In genomic region chr10:17665742-17666141, GRCh38 we compare ENCODE assay signal across 11 cellular contexts. TPM values are rescaled to one million over a fixed set of nuclear protein-coding genes. Genes with fewer than 3 reads are reported as not detected.
A peak's percentile ranks its signal among the peaks of the same experiment; 100 is the strongest.
DNase-seq lines count a peak whose midpoint lies in the region; ATAC-seq and TF ChIP-seq lines count a peak whose summit lies in the region.
"Had no signal": no experiment of that assay in that cellular context is flagged by ENCODE, and none has a peak within 500 bp of the region (broad histone marks: within the 10 kb centered on the region; RNA-seq: fewer than 3 reads in every experiment).

No MANE protein-coding gene starts in this region.

- H3K9me3 Mint-ChIP-seq in CD4-positive, CD25-positive, alpha-beta regulatory T cell: peaks cover 0 to 2% (median 0%) of the 10 kb centered on the region in 7 donors
- H3K9me3 Mint-ChIP-seq: immature natural killer cell had no signal

- no peaks in the 10 kb centered on the region for H3K27me3 ChIP-seq in CD4-positive, CD25-positive, alpha-beta regulatory T cell (ENCODE audit: control insufficient read depth, insufficient read depth, low read length)

- peak overlapping the region; percentile 88 for H3K4me3 ChIP-seq in CD4-positive, CD25-positive, alpha-beta regulatory T cell (ENCODE audit: low read depth, low read length)
- peak overlapping the region in 1 of 2 donors; percentile 1 for H3K4me3 ChIP-seq in foreskin fibroblast (ENCODE audit: low read depth in 1 of 2, low read length in 2 of 2)

- H3K9me3 ChIP-seq in CD4-positive, CD25-positive, alpha-beta regulatory T cell (ENCODE audit: control insufficient read depth in 2 of 2, low read length in 2 of 2): no peaks in the 10 kb centered on the region

- peak; percentile 32 for ATAC-seq in CD4-positive, CD25-positive, alpha-beta regulatory T cell (ENCODE audit: low read depth in 2 of 2)
- ATAC-seq in GM18517 (IDR thresholded peaks at IDR 0.05; ENCODE audit: unreplicated experiment) (no peak), HG02798 (IDR thresholded peaks at IDR 0.05; ENCODE audit: poor library complexity, unreplicated experiment) (no peak), GM18511 (IDR thresholded peaks at IDR 0.05; ENCODE audit: unreplicated experiment) (no peak)

- H3K27ac Mint-ChIP-seq in CD4-positive, CD25-positive, alpha-beta regulatory T cell: peak overlapping the region; percentile 72 to 89 (median 89)
- H3K27ac Mint-ChIP-seq: immature natural killer cell had no signal

- H3K27me3 Mint-ChIP-seq in CD4-positive, CD25-positive, alpha-beta regulatory T cell: no peaks in the 10 kb centered on the region

- peaks cover 97% of the 10 kb centered on the region for H3K4me1 ChIP-seq in CD4-positive, CD25-positive, alpha-beta regulatory T cell (ENCODE audit: control insufficient read depth, insufficient read depth, low read length, poor library complexity, severe bottlenecking)

- H3K36me3 Mint-ChIP-seq in CD4-positive, CD25-positive, alpha-beta regulatory T cell: peaks cover 36% of the 10 kb centered on the region

- peak overlapping the region; percentile 80 to 98 (median 92) for H3K4me3 Mint-ChIP-seq in CD4-positive, CD25-positive, alpha-beta regulatory T cell
- H3K4me3 Mint-ChIP-seq: immature natural killer cell had no signal

- H3K36me3 ChIP-seq in CD4-positive, CD25-positive, alpha-beta regulatory T cell (ENCODE audit: control insufficient read depth, insufficient read depth, low read length): peaks cover 14% of the 10 kb centered on the region

- TF ChIP-seq CTCF in foreskin fibroblast (IDR thresholded peaks at IDR 0.05; ENCODE audit: low read depth, low read length): no peak

- DNase-seq in CD4-positive, CD25-positive, alpha-beta regulatory T cell: no peak
- DNase-seq in T1000 (lab: John Stamatoyannopoulos, UW): peak; percentile 80
- peak; percentile 82 to 90 for DNase-seq in foreskin fibroblast
- DNase-seq in putamen (ENCODE audit: low spot score): peak; percentile 79
- DNase-seq in cerebellum (ENCODE audit: low spot score): no peak
- DNase-seq: DND-41, immature natural killer cell, NCI-H345 had no signal

- peaks cover 67 to 90% (median 77%) of the 10 kb centered on the region in 4 donors for H3K4me1 Mint-ChIP-seq in CD4-positive, CD25-positive, alpha-beta regulatory T cell

- peak overlapping the region; percentile 97 for H3K27ac ChIP-seq in CD4-positive, CD25-positive, alpha-beta regulatory T cell (ENCODE audit: insufficient read depth, low read length, poor library complexity, severe bottlenecking)

RNA-seq across cellular contexts. Expression of gene STAM, which starts 21.8 kb away (rescaled TPM):
- 154 TPM for total RNA-seq in CD4-positive, CD25-positive, alpha-beta regulatory T cell
- 10 to 100 TPM; 48.0 to 93.3 (median 67.0) TPM for polyA plus RNA-seq in CD4-positive, CD25-positive, alpha-beta regulatory T cell
- 60.2 TPM for total RNA-seq in cerebellum

RNA-seq across cellular contexts. Expression of gene HACD1, which starts 48.6 kb away (rescaled TPM):
- total RNA-seq in CD4-positive, CD25-positive, alpha-beta regulatory T cell: 22.0 TPM
- 10 to 100 TPM; 28.4 to 65.8 (median 47.0) TPM for polyA plus RNA-seq in CD4-positive, CD25-positive, alpha-beta regulatory T cell
- total RNA-seq in cerebellum: 16.2 TPM

Comparison
In these comparisons a context has a peak if more than half of its experiments do, and no peak if none do; other contexts are left out.
1. ATAC-seq: peak in CD4-positive, CD25-positive, alpha-beta regulatory T cell (2 of 2); none in GM18517 (single experiment), HG02798 (single experiment) and GM18511 (single experiment).
2. DNase-seq: peak in T1000 (single experiment), foreskin fibroblast (2 of 2) and putamen (single experiment); none in CD4-positive, CD25-positive, alpha-beta regulatory T cell (0 of 3) and cerebellum (single experiment).